8 cellular contexts compared by ENCODE assay signal in the genomic region with DNA sequence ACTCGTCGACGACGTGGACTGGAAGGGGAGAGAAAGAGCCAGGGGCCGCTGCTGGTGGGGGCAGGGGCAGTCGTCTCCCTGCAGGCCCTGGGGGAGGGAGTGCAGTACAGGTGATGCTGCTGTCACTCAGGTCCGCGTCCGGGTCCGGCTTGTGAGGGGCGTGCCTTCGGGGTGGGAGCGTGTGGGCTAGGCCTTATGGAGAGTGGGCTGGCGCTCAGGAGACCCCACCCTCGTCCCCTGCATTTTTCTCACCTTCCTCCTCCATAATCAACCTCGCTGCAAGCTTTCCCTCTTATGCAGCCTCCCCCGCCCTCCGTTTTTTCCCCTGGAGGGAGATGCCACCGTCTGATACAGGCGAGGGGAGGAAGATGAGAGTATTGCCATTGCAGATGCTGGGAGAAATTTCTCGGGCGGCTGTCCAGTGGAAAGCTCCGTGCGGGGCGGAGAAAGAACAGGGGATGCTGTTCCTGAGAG. TPM values are rescaled to one million over a fixed set of nuclear protein-coding genes. Genes with fewer than 3 reads are reported as not detected.
DNase-seq lines count a peak whose midpoint lies in the region; TF ChIP-seq lines count a peak whose summit lies in the region.

No MANE protein-coding gene starts in this region.

- H3K9ac ChIP-seq in skeletal muscle satellite cell (ENCODE audit: low read depth, low read length) = peak overlapping the region; percentile 94

- H3K4me2 ChIP-seq in skeletal muscle satellite cell (ENCODE audit: low read length) = peak overlapping the region; percentile 86

- DNase-seq in GM12865 (ENCODE audit: low read depth) = peak; percentile 79
- DNase-seq in HFF-Myc (ENCODE audit: extremely low read depth, low read depth) = no peak
- DNase-seq in NAMALWA (ENCODE audit: low spot score) = peak; percentile 69
- DNase-seq in anterior cingulate cortex (lab: John Stamatoyannopoulos, UW) = peak in 52 of 58 donors; percentile 11 to 74 (median 50)
- DNase-seq in iPS DF 6.9 (ENCODE audit: low read depth, low spot score) = peak; percentile 48
- no peak for DNase-seq in NCI-H2029 treated with DMSO at 0.1 percent for 48 hours (lab: John Stamatoyannopoulos, UW)

- no peak overlapping the region for H3K27ac ChIP-seq in iPS DF 6.9 (ENCODE audit: low read length)

- no CpG with 5 or more reads among the region's 25 CpGs for WGBS in iPS DF 6.9 (ENCODE audit: insufficient coverage, insufficient read length)

- no peaks in the 10 kb centered on the region for H3K27me3 Mint-ChIP-seq in T-helper 1 cell treated with Interleukin-12 subunit alpha and Interleukin-12 subunit beta and Interleukin-4 antibody, amounts not matched to agents 30 μg/mL and 1 μg/mL, for 36 hours (ENCODE audit: low read depth)

- H3K27me3 ChIP-seq in iPS DF 6.9 (ENCODE audit: control insufficient read depth, insufficient read depth, low read length) = no peaks in the 10 kb centered on the region
- no peaks in the 10 kb centered on the region for H3K27me3 ChIP-seq in skeletal muscle satellite cell (ENCODE audit: control insufficient read depth, insufficient read depth, low read length)

- H3K4me3 Mint-ChIP-seq in T-helper 1 cell treated with Interleukin-12 subunit alpha and Interleukin-12 subunit beta and Interleukin-4 antibody, amounts not matched to agents 30 μg/mL and 1 μg/mL, for 36 hours = peak overlapping the region; percentile 86

- peak overlapping the region; percentile 77 for H3K27ac Mint-ChIP-seq in T-helper 1 cell treated with Interleukin-12 subunit alpha and Interleukin-12 subunit beta and Interleukin-4 antibody, amounts not matched to agents 30 μg/mL and 1 μg/mL, for 36 hours

- peak overlapping the region; percentile 95 for H3K4me3 ChIP-seq in GM12865 (ENCODE audit: low read depth, low read length)
- peak overlapping the region; percentile 99 for H3K4me3 ChIP-seq in HFF-Myc (replicated peaks; ENCODE audit: low read depth, low read length)
- peak overlapping the region; percentile 95 for H3K4me3 ChIP-seq in iPS DF 6.9 (ENCODE audit: low read length)
- peak overlapping the region; percentile 87 for H3K4me3 ChIP-seq in skeletal muscle satellite cell (ENCODE audit: low read length)

- H3K9me3 ChIP-seq in iPS DF 6.9 (ENCODE audit: control insufficient read depth, insufficient read depth, low read length) = no peaks in the 10 kb centered on the region
- H3K9me3 ChIP-seq in skeletal muscle satellite cell (replicated peaks; ENCODE audit: low read length) = no peaks in the 10 kb centered on the region

- peaks cover 33% of the 10 kb centered on the region for H3K4me1 Mint-ChIP-seq in T-helper 1 cell treated with Interleukin-12 subunit alpha and Interleukin-12 subunit beta and Interleukin-4 antibody, amounts not matched to agents 30 μg/mL and 1 μg/mL, for 36 hours (ENCODE audit: low read depth)

- H3K36me3 Mint-ChIP-seq in T-helper 1 cell treated with Interleukin-12 subunit alpha and Interleukin-12 subunit beta and Interleukin-4 antibody, amounts not matched to agents 30 μg/mL and 1 μg/mL, for 36 hours (ENCODE audit: low read depth) = peaks cover 3% of the 10 kb centered on the region

- no peak for TF ChIP-seq CTCF in GM12865 (IDR thresholded peaks at IDR 0.05; ENCODE audit: insufficient read depth, low read depth, low read length, missing control alignments)
- TF ChIP-seq CTCF in HFF-Myc (IDR thresholded peaks at IDR 0.05; ENCODE audit: low read depth, low read length, missing control alignments) = no peak

- no peaks in the 10 kb centered on the region for H3K36me3 ChIP-seq in iPS DF 6.9 (ENCODE audit: control insufficient read depth, insufficient read depth, low read length)
- H3K36me3 ChIP-seq in skeletal muscle satellite cell (ENCODE audit: insufficient read depth, low read length) = peaks cover 4% of the 10 kb centered on the region

- peaks cover 1% of the 10 kb centered on the region; the same call in 1 of the 2 replicates for H3K4me1 ChIP-seq in iPS DF 6.9 (ENCODE audit: control insufficient read depth, insufficient read depth, low read length)
- H3K4me1 ChIP-seq in skeletal muscle satellite cell (ENCODE audit: control insufficient read depth, insufficient read depth, low read length) = peaks cover 23% of the 10 kb centered on the region

- no peaks in the 10 kb centered on the region for H3K9me3 Mint-ChIP-seq in T-helper 1 cell treated with Interleukin-12 subunit alpha and Interleukin-12 subunit beta and Interleukin-4 antibody, amounts not matched to agents 30 μg/mL and 1 μg/mL, for 36 hours

RNA-seq across cellular contexts. Expression of a gene that starts 0.6 kb away (rescaled TPM):
- 197 and 209 TPM in 2 replicates for total RNA-seq in skeletal muscle satellite cell (2012; rRNA removed)

RNA-seq across cellular contexts. Expression of a gene that starts 3.8 kb away (rescaled TPM):
- 34.0 and 36.7 TPM in 2 replicates for total RNA-seq in skeletal muscle satellite cell (2012; rRNA removed)

RNA-seq across cellular contexts. Expression of a gene that starts 32.3 kb away (rescaled TPM):
- 15.2 and 15.5 TPM in 2 replicates for total RNA-seq in skeletal muscle satellite cell (2012; rRNA removed)

Comparison
In these comparisons a context has a peak if more than half of its experiments do, and no peak if none do; other contexts are left out.
1. DNase-seq: peak in GM12865 (single experiment), NAMALWA (single experiment), anterior cingulate cortex (52 of 58) and iPS DF 6.9 (single experiment); none in HFF-Myc (single experiment) and NCI-H2029 treated with DMSO at 0.1 percent for 48 hours (single experiment).
2. Peak in every context shown above with its lines, with median percentiles within 50 percentile points of each other: H3K4me3 ChIP-seq.